12 cellular contexts compared by ENCODE assay signal in genomic region chr3:74067296-74067695, GRCh38.
DNase-seq lines count a peak whose midpoint lies in the region; ATAC-seq and TF ChIP-seq lines count a peak whose summit lies in the region.
"Had no signal": no experiment of that assay in that cellular context is flagged by ENCODE, and none has a peak within 500 bp of the region (broad histone marks: within the 10 kb centered on the region; RNA-seq: fewer than 3 reads in every experiment).

No MANE protein-coding gene starts in this region.

- ATAC-seq in GM21825 (IDR thresholded peaks at IDR 0.05; ENCODE audit: unreplicated experiment) (no peak), aorta (ENCODE audit: low FRiP score) (no peak)

- H3K4me3 ChIP-seq in mammary epithelial cell (replicated peaks in 1 of 3; ENCODE audit: insufficient read depth in 1 of 3, low read depth in 2 of 3, low read length in 3 of 3) = no peak overlapping the region
- H3K4me3 ChIP-seq in aorta (ENCODE audit: low read length in 2 of 2) = no peak overlapping the region

- no peak overlapping the region for H3K4me2 ChIP-seq in mammary epithelial cell (ENCODE audit: insufficient read depth, low read depth, low read length)

- 14% methylated on average over 1 of the region's 1 CpG for WGBS in mammary epithelial cell (ENCODE audit: low coverage, missing lambda C conversion rate)
- 2 to 3% methylated on average over 1 of the region's 1 CpG for WGBS in aorta, 2 donors

- DNase-seq in AG20443 (ENCODE audit: low spot score) = peak; percentile 34
- peak; percentile 2 to 16 for DNase-seq in Kasumi-1 (lab: John Stamatoyannopoulos, UW)
- peak; percentile 29 for DNase-seq in mammary epithelial cell
- peak; percentile 59 for DNase-seq in mucosa of gallbladder (ENCODE audit: low spot score)
- no peak for DNase-seq in A172 (ENCODE audit: low spot score)
- DNase-seq in aorta = no peak
- no peak for DNase-seq in HuH-7.5 (ENCODE audit: low spot score)
- DNase-seq: activated CD4-positive, alpha-beta T cell treated with anti-CD3 and anti-CD28 coated beads, Interleukin-2, amount 10 ng/mL, durations not matched to agents 24 days and 14 days; GF-D8; glutamatergic neuron; naive B cell had no signal

- H3K4me1 ChIP-seq in mammary epithelial cell (ENCODE audit: insufficient read depth, low read length) (no peaks in the 10 kb centered on the region), aorta (ENCODE audit: control insufficient read depth in 1 of 2, insufficient read depth in 2 of 2, low read length in 2 of 2) (no peaks in the 10 kb centered on the region)

- dilution Hi-C loops in mammary epithelial cell (cut with HindIII; ENCODE audit: low sequenced_read_pairs) = no loop called here

- no peaks in the 10 kb centered on the region for H4K20me1 ChIP-seq in mammary epithelial cell (ENCODE audit: insufficient read depth, low read length)

- H3K36me3 ChIP-seq in mammary epithelial cell (ENCODE audit: insufficient read depth, low read length) (no peaks in the 10 kb centered on the region), aorta (ENCODE audit: control insufficient read depth in 1 of 2, insufficient read depth in 2 of 2, low read length in 1 of 2) (no peaks in the 10 kb centered on the region)

- H3K79me2 ChIP-seq in mammary epithelial cell (ENCODE audit: insufficient read depth, low read length) = no peaks in the 10 kb centered on the region

- CTCF ChIA-PET in mammary epithelial cell (lab: Charles Lee; ENCODE audit: low non-redundant PET) = no interaction called here

- in situ Hi-C loops in mammary epithelial cell (cut with MboI; ENCODE audit: low sequenced_read_pairs in 2 of 2) = no loop called here

- no peak overlapping the region for H2AFZ ChIP-seq in mammary epithelial cell (ENCODE audit: low read depth, low read length)

- no peak overlapping the region for H3K9ac ChIP-seq in mammary epithelial cell (ENCODE audit: insufficient read depth, low read length)

- H3K27me3 ChIP-seq in mammary epithelial cell (ENCODE audit: insufficient read depth, low read length) = peaks cover 5% of the 10 kb centered on the region
- H3K27me3 ChIP-seq in aorta (ENCODE audit: control insufficient read depth in 1 of 2, insufficient read depth in 2 of 2, low read length in 1 of 2) = no peaks in the 10 kb centered on the region

- H3K9me3 ChIP-seq in mammary epithelial cell (replicated peaks; ENCODE audit: insufficient read depth, low read length) (no peaks in the 10 kb centered on the region), aorta (ENCODE audit: control insufficient read depth, low read length) (no peaks in the 10 kb centered on the region)

- intact Hi-C loops in mammary epithelial cell (cut with micrococcal nuclease) (loop anchor here (2.0 kb wide), 2 partner anchors 198 to 934 kb away; no protein-coding TSS in a partner anchor), aorta (cut with DNase I) (no loop called here)

- peak; percentile 22 to 50 for TF ChIP-seq CTCF in mammary epithelial cell (conservative IDR thresholded peaks at IDR 0.05 in 1 of 2, IDR thresholded peaks at IDR 0.05 in 1 of 2; ENCODE audit: extremely low read depth in 1 of 2, insufficient read depth in 1 of 2, low read depth in 1 of 2, low read length in 2 of 2)

- H3K27ac ChIP-seq in mammary epithelial cell (ENCODE audit: insufficient read depth, low read depth, low read length) = no peak overlapping the region
- no peak overlapping the region for H3K27ac ChIP-seq in aorta (ENCODE audit: low read depth in 1 of 2, low read length in 2 of 2)

- BruUV-seq in mammary epithelial cell (replicated peaks; lab: Mats Ljungman, UMichigan) = no TSS peak

Comparison
In these comparisons a context has a peak if more than half of its experiments do, and no peak if none do; other contexts are left out.
1. DNase-seq: peak in AG20443 (single experiment), Kasumi-1 (2 of 2), mammary epithelial cell (single experiment) and mucosa of gallbladder (single experiment); none in A172 (single experiment), aorta (0 of 2) and HuH-7.5 (single experiment).